Comparison of ENCODE assay signal across 8 cellular contexts in genomic region chr2:168346725-168347477, GRCh38.
DNase-seq lines count a peak whose midpoint lies in the region; ATAC-seq, FAIRE-seq and TF ChIP-seq lines count a peak whose summit lies in the region.

No MANE protein-coding gene starts in this region.

- H3K9me3 Mint-ChIP-seq in Calu3 (ENCODE audit: low read depth, unreplicated experiment), result no peaks in the 10 kb centered on the region

- H3K27ac Mint-ChIP-seq in Calu3 (ENCODE audit: unreplicated experiment), result peak overlapping the region; percentile 62

- H3K4me3 Mint-ChIP-seq in Calu3 (ENCODE audit: low read depth, unreplicated experiment), result peak overlapping the region; percentile 70

- no TSS peak for BruUV-seq in Calu3 (replicated peaks; lab: Mats Ljungman, UMichigan)

- peaks cover 20% of the 10 kb centered on the region for H3K4me1 Mint-ChIP-seq in Calu3 (ENCODE audit: low read depth, unreplicated experiment)

- peak; percentile 62 for FAIRE-seq in RCC 7860 (lab: Jason Lieb, UNC)

- TF ChIP-seq CTCF in Calu3 (IDR thresholded peaks at IDR 0.05; ENCODE audit: unreplicated experiment), result peak; percentile 59

- DNase-seq in Calu3, result peak; percentile 77
- DNase-seq in HuH-7.5 (ENCODE audit: low spot score), result peak; percentile 37
- DNase-seq in RCC 7860 (ENCODE audit: low spot score), result peak; percentile 17
- DNase-seq in activated effector memory CD4-positive, alpha-beta T cell treated with Interleukin-2 at 50 U/mL for 16 hours, result peak; percentile 41
- peak; percentile 47 for DNase-seq in foreskin melanocyte
- peak; percentile 27 for DNase-seq in non-pigmented ciliary epithelial cell (ENCODE audit: low read depth)
- DNase-seq in superior temporal gyrus (ENCODE audit: extremely low spot score), result peak; percentile 90

- H3K27me3 Mint-ChIP-seq in Calu3 (ENCODE audit: unreplicated experiment), result no peaks in the 10 kb centered on the region

- CTCF ChIA-PET in Calu3 (lab: Charles Lee), result interaction anchor here (0.8 to 1.3 kb wide), 5 partner anchors 10 to 469 kb away, joined by 3 to 9 read pairs (median 4); no protein-coding TSS in a partner anchor

- peak; percentile 73 for ATAC-seq in GM21390 (IDR thresholded peaks at IDR 0.05; ENCODE audit: unreplicated experiment)

- intact Hi-C loops in Calu3 (cut with micrococcal nuclease; ENCODE audit: unreplicated experiment), result loop anchor here (1.0 kb wide), 4 partner anchors 341 to 573 kb away; no protein-coding TSS in a partner anchor

- H3K36me3 Mint-ChIP-seq in Calu3 (ENCODE audit: insufficient read depth, unreplicated experiment), result peaks cover 4% of the 10 kb centered on the region

Comparison
In these comparisons a context has a peak if more than half of its experiments do, and no peak if none do; other contexts are left out.
1. Peak in every context shown above with its lines: DNase-seq and ATAC-seq.
2. DNase-seq: peak in every context shown above with its lines; median percentile 90 in superior temporal gyrus; 77 in Calu3; 47 in foreskin melanocyte; 41 in activated effector memory CD4-positive, alpha-beta T cell treated with Interleukin-2 at 50 U/mL for 16 hours; 37 in HuH-7.5; 27 in non-pigmented ciliary epithelial cell; 17 in RCC 7860.